19 cellular contexts compared by ENCODE assay signal in the genomic region with DNA sequence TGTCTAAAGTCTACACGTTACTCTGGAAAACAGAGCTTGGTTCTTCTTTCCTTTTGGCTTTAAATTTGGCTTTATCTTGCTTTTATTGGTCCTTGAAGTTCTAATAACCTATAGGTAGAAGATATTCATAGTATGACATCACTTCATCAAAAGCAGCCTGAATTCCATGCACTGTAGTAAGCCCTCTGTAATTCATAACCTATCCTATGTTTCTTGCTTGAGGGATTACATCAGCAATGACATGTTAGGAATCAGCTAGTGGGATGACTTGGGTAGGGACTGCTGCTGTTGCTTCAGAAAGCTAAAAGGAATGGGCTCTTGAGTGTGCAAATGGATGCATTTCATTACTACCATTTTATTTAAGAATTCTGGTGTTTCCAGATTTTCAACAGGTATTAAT.
"Had no signal": no experiment of that assay in that cellular context is flagged by ENCODE, and none has a peak within 500 bp of the region (broad histone marks: within the 10 kb centered on the region; RNA-seq: fewer than 3 reads in every experiment).

No MANE protein-coding gene starts in this region.

- FAIRE-seq: islet of Langerhans had no signal

- H3K27ac ChIP-seq: gastrocnemius medialis, parathyroid adenoma, upper lobe of right lung had no signal

- H3K4me1 ChIP-seq: parathyroid adenoma had no signal

- DNase-seq: activated CD4-positive, alpha-beta T cell treated with anti-CD3 and anti-CD28 coated beads for 1 hour; activated naive CD4-positive, alpha-beta T cell; activated T-cell treated with anti-CD3 and anti-CD28 coated beads, Interleukin-2, amount 50 U/mL, for 24 hours; caudate nucleus; dermis blood vessel endothelial cell; effector CD8-positive, alpha-beta T cell; gastrocnemius medialis; hippocampal formation; left ventricle myocardium superior; mammary epithelial cell; midbrain; nucleus accumbens; right cardiac atrium; stimulated activated CD4-positive, alpha-beta T cell treated with anti-CD3 and anti-CD28 coated beads, Interleukin-4, amount 100 ng/mL, for 24 hours; stimulated activated naive CD4-positive, alpha-beta T cell treated with Interleukin-2 at 50 U/mL for 16 hours; T-helper 9 cell; upper lobe of right lung had no signal

- H3K36me3 ChIP-seq: gastrocnemius medialis, upper lobe of right lung had no signal

- H3K9me3 ChIP-seq: gastrocnemius medialis, upper lobe of right lung had no signal

- H3K4me3 ChIP-seq: gastrocnemius medialis, upper lobe of right lung had no signal

- H3K27me3 ChIP-seq: gastrocnemius medialis, upper lobe of right lung had no signal
